20 cellular contexts compared by ENCODE assay signal in the genomic region with DNA sequence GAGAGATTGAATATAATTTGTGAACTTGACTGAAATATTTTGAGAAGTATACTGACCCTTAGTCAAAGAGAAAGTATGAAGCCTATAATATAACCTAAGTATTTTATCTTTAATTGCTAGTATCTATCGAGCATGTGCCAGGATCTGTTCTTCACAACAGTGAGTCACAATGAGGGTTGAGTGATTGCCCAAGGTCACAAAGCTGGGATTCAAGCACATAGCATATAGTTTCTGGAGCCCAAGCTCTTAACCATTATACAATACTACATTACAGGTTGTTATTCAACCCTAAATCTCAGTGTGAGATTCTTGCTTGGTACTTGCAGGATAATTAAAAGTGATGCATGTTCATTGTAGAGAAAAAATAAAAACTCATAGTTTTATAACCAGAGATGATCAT.
DNase-seq lines count a peak whose midpoint lies in the region; ATAC-seq and TF ChIP-seq lines count a peak whose summit lies in the region.
"Had no signal": no experiment of that assay in that cellular context is flagged by ENCODE, and none has a peak within 500 bp of the region (broad histone marks: within the 10 kb centered on the region; RNA-seq: fewer than 3 reads in every experiment).

No MANE protein-coding gene starts in this region.

- CTCF ChIA-PET in RWPE1 (lab: Yijun Ruan, JAX) = interaction anchor here (0.7 kb wide), 1 partner anchor 208 kb away, joined by 5 read pairs; no protein-coding TSS in a partner anchor
- CTCF ChIA-PET in Caco-2 (lab: Charles Lee) = no interaction called here

- ATAC-seq in HG03378 (IDR thresholded peaks at IDR 0.05; ENCODE audit: unreplicated experiment) = no peak
- no peak for ATAC-seq in upper lobe of right lung
- ATAC-seq: naive thymus-derived CD4-positive, alpha-beta T cell had no signal

- peaks cover 18% of the 10 kb centered on the region for H3K4me1 Mint-ChIP-seq in nephron progenitor cell
- H3K4me1 Mint-ChIP-seq in Caco-2 (ENCODE audit: low read depth, unreplicated experiment) = peaks cover 20% of the 10 kb centered on the region

- H3F3A ChIP-seq in GM23248 (ENCODE audit: insufficient read depth) = no peaks in the 10 kb centered on the region

- H3K27ac ChIP-seq in GM23248 (no peak overlapping the region), RWPE1 (no peak overlapping the region), upper lobe of right lung (no peak overlapping the region), caudate nucleus (ENCODE audit: low read depth, low read length) (no peak overlapping the region)
- H3K27ac ChIP-seq: heart left ventricle, uterus had no signal

- H3K9me3 ChIP-seq in GM23248 (ENCODE audit: low read depth) (no peaks in the 10 kb centered on the region), upper lobe of right lung (no peaks in the 10 kb centered on the region), Caco-2 (peaks cover under 1% of the 10 kb centered on the region; the same call in 1 of the 2 replicates)
- H3K9me3 ChIP-seq: uterus had no signal

- DNase-seq in GM23248 (peak; percentile 59), RWPE1 (ENCODE audit: low spot score) (peak; percentile 5), epithelial cell of esophagus (ENCODE audit: low read depth) (peak; percentile 74), nephron progenitor cell (no peak), upper lobe of right lung (no peak), caudate nucleus (lab: John Stamatoyannopoulos, UW) (no peak), Caco-2 (no peak)
- DNase-seq: activated CD4-positive, CD25-positive, alpha-beta regulatory T cell treated with anti-CD3 and anti-CD28 coated beads, Interleukin-2, amount 50 U/mL, for 72 hours; cortex of kidney; H7; heart left ventricle; naive thymus-derived CD4-positive, alpha-beta T cell; NCI-H2081 treated with DMSO at 0.1 percent for 48 hours; NCI-H526; posterior cingulate gyrus; stimulated activated CD4-positive, alpha-beta T cell treated with anti-CD3 and anti-CD28 coated beads, Interleukin-4, amount 100 ng/mL, for 4 hours; uterus had no signal

- H3K27ac Mint-ChIP-seq in nephron progenitor cell = peak overlapping the region; percentile 39
- H3K27ac Mint-ChIP-seq in Caco-2 (ENCODE audit: unreplicated experiment) = no peak overlapping the region
- H3K27ac Mint-ChIP-seq: memory B cell had no signal

- in situ Hi-C loops in GM23248 (cut with MboI) = no loop called here

- no peak overlapping the region for H2AFZ ChIP-seq in GM23248

- H3K4me2 ChIP-seq in GM23248 (ENCODE audit: unreplicated experiment) = no peak overlapping the region
- H3K4me2 ChIP-seq: smooth muscle cell had no signal

- peaks cover 2% of the 10 kb centered on the region for H3K9me3 Mint-ChIP-seq in nephron progenitor cell
- H3K9me3 Mint-ChIP-seq in Caco-2 (ENCODE audit: unreplicated experiment) = peaks cover 5% of the 10 kb centered on the region
- H3K9me3 Mint-ChIP-seq: memory B cell had no signal

- WGBS in GM23248 (ENCODE audit: low coverage in 1 of 2, low lambda C conversion rate in 2 of 2, missing lambda C conversion rate in 2 of 2), 2 experiments = 65 to 68% methylated on average over 1 of the region's 1 CpG

- no peaks in the 10 kb centered on the region for H3K27me3 ChIP-seq in GM23248 (replicated peaks; ENCODE audit: insufficient read depth)
- no peaks in the 10 kb centered on the region for H3K27me3 ChIP-seq in upper lobe of right lung
- no peaks in the 10 kb centered on the region for H3K27me3 ChIP-seq in Caco-2 (replicated peaks; ENCODE audit: control insufficient read depth, insufficient read depth, low read length)
- H3K27me3 ChIP-seq: heart left ventricle, uterus had no signal

- H3K4me3 Mint-ChIP-seq in nephron progenitor cell = no peak overlapping the region
- no peak overlapping the region for H3K4me3 Mint-ChIP-seq in Caco-2 (ENCODE audit: unreplicated experiment)
- H3K4me3 Mint-ChIP-seq: memory B cell; naive thymus-derived CD4-positive, alpha-beta T cell had no signal

- H3K36me3 ChIP-seq in GM23248 (ENCODE audit: low read depth) = peaks cover 38% of the 10 kb centered on the region
- peaks cover 46% of the 10 kb centered on the region for H3K36me3 ChIP-seq in upper lobe of right lung
- no peaks in the 10 kb centered on the region for H3K36me3 ChIP-seq in Caco-2 (ENCODE audit: control insufficient read depth, insufficient read depth, low read length)
- H3K36me3 ChIP-seq: uterus had no signal

- peaks cover 72% of the 10 kb centered on the region for H3K79me2 ChIP-seq in GM23248 (ENCODE audit: insufficient read depth)

- BruUV-seq in Caco-2 (replicated peaks; lab: Mats Ljungman, UMichigan) = no TSS peak

- TF ChIP-seq CTCF in RWPE1 (conservative IDR thresholded peaks at IDR 0.05; ENCODE audit: low read depth) = no peak
- no peak for TF ChIP-seq CTCF in epithelial cell of esophagus (IDR thresholded peaks at IDR 0.05; ENCODE audit: insufficient read depth, low read depth, low read length, missing control alignments)
- TF ChIP-seq CTCF in nephron progenitor cell (IDR thresholded peaks at IDR 0.05) = no peak
- TF ChIP-seq CTCF in upper lobe of right lung (IDR thresholded peaks at IDR 0.05) = no peak
- no peak for TF ChIP-seq CTCF in Caco-2 (IDR thresholded peaks at IDR 0.05; ENCODE audit: insufficient read depth in 1 of 2, low read depth in 1 of 2, low read length in 1 of 2, severe bottlenecking in 1 of 2, unreplicated experiment in 1 of 2)

- H3K36me3 Mint-ChIP-seq in nephron progenitor cell (ENCODE audit: low read depth) = peaks cover 47% of the 10 kb centered on the region
- peaks cover 29% of the 10 kb centered on the region for H3K36me3 Mint-ChIP-seq in Caco-2 (ENCODE audit: insufficient read depth, unreplicated experiment)

- intact Hi-C loops in upper lobe of right lung (cut with DNase I) (no loop called here), Caco-2 (cut with micrococcal nuclease; ENCODE audit: unreplicated experiment) (no loop called here)

- H3K27me3 Mint-ChIP-seq in nephron progenitor cell (ENCODE audit: low read depth, poor library complexity) = no peaks in the 10 kb centered on the region
- no peaks in the 10 kb centered on the region for H3K27me3 Mint-ChIP-seq in Caco-2 (ENCODE audit: insufficient read depth, unreplicated experiment)
- H3K27me3 Mint-ChIP-seq: memory B cell; naive thymus-derived CD4-positive, alpha-beta T cell had no signal

- H3K4me3 ChIP-seq in GM23248 (no peak overlapping the region), epithelial cell of esophagus (ENCODE audit: low read length) (no peak overlapping the region), upper lobe of right lung (no peak overlapping the region), Caco-2 (ENCODE audit: low read depth, low read length) (no peak overlapping the region)
- H3K4me3 ChIP-seq: heart left ventricle, smooth muscle cell, uterus had no signal

- H3K9me2 ChIP-seq in GM23248 (ENCODE audit: insufficient read depth) = no peaks in the 10 kb centered on the region

- H4K20me1 ChIP-seq in GM23248 (ENCODE audit: insufficient read depth) = 0 out of 2 replicates have a peak, but pooled peaks cover 10% of the 10 kb centered on the region

- H3K4me1 ChIP-seq in GM23248 (ENCODE audit: insufficient read depth) (peaks cover 7% of the 10 kb centered on the region; the same call in 1 of the 2 replicates), upper lobe of right lung (no peaks in the 10 kb centered on the region), Caco-2 (peaks cover 32% of the 10 kb centered on the region)
- H3K4me1 ChIP-seq: uterus had no signal

- POLR2A ChIA-PET in RWPE1 (lab: Yijun Ruan, JAX; ENCODE audit: low non-redundant PET) (no interaction called here), Caco-2 (lab: Charles Lee) (no interaction called here)

- no peak overlapping the region for H3K9ac ChIP-seq in GM23248

Comparison
In these comparisons a context has a peak if more than half of its experiments do, and no peak if none do; other contexts are left out.
1. DNase-seq: peak in GM23248 (single experiment), RWPE1 (single experiment) and epithelial cell of esophagus (single experiment); none in nephron progenitor cell (single experiment), upper lobe of right lung (single experiment), caudate nucleus (0 of 61) and Caco-2 (0 of 2).